In the genomic region with DNA sequence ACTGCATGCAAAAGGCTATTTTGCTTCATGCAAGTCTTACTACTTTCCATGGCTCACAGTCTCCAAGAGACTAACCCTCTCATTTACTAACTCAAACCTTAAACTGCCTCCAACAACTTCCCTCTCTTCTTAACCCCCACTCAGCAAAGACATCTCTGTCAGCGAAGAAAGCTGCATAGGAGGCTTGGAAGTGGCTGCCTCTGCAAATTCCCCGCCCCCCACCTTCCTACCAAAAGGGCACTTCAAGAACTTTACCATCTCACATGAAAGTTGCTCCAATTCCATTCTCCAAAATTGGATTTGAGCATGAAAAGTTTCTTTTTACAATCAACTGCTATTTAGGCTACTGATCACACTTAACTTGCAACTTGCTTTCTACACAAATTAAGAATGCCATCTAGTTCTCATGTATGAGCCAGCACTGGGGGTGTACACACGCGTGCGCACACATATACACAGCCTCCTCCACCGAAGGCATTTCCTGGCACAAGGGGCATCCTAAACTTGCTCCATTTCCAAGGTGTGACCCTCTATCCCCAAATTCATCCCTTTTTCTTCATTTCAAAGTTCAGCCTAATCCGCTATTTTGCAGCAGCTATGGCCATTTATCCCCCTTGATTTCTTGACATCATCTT, we compare ENCODE assay signal across 8 cellular contexts. TPM values are rescaled to one million over a fixed set of nuclear protein-coding genes. Genes with fewer than 3 reads are reported as not detected.
DNase-seq lines count a peak whose midpoint lies in the region; ATAC-seq, FAIRE-seq and TF ChIP-seq lines count a peak whose summit lies in the region.

No MANE protein-coding gene starts in this region.

- POLR2A ChIA-PET in HEK293T (lab: Yijun Ruan, JAX) = no interaction called here

- H3K4me1 Mint-ChIP-seq in mesothelial cell of epicardium = peaks cover 64% of the 10 kb centered on the region

- H3K4me3 ChIP-seq in HUES6 (ENCODE audit: low read depth, low read length) = peak overlapping the region; percentile 95
- peak overlapping the region; percentile 95 for H3K4me3 ChIP-seq in bronchial epithelial cell (ENCODE audit: low read depth, low read length)

- H3K9me3 ChIP-seq in HUES6 (ENCODE audit: control insufficient read depth, insufficient read depth, low read depth, low read length) = no peaks in the 10 kb centered on the region

- H3K9ac ChIP-seq in HUES6 (ENCODE audit: low read length) = peak overlapping the region; percentile 85

- H3K27ac ChIP-seq in 22Rv1 (0 out of 2 replicates have a peak overlapping the region, but pooled peaks have one; percentile 93), HUES6 (ENCODE audit: low read depth, low read length) (no peak overlapping the region)

- H3K27me3 Mint-ChIP-seq in mesothelial cell of epicardium (ENCODE audit: low read depth) = no peaks in the 10 kb centered on the region

- FAIRE-seq in bronchial epithelial cell (lab: Jason Lieb, UNC) = no peak

- H3K36me3 ChIP-seq in HUES6 (ENCODE audit: control insufficient read depth, insufficient read depth, low read length) (peaks cover 6% of the 10 kb centered on the region; the same call in 1 of the 2 replicates), bronchial epithelial cell (ENCODE audit: control insufficient read depth, insufficient read depth, low read length) (no peaks in the 10 kb centered on the region)

- H3K27me3 ChIP-seq in HUES6 (ENCODE audit: control insufficient read depth, insufficient read depth, low read length) (no peaks in the 10 kb centered on the region), bronchial epithelial cell (ENCODE audit: control insufficient read depth, insufficient read depth, low read length) (no peaks in the 10 kb centered on the region)

- H3K9me3 Mint-ChIP-seq in mesothelial cell of epicardium = no peaks in the 10 kb centered on the region

- TF ChIP-seq CTCF in 22Rv1 (IDR thresholded peaks at IDR 0.05) (no peak), bronchial epithelial cell (IDR thresholded peaks at IDR 0.05; ENCODE audit: insufficient read depth, low read length, severe bottlenecking) (no peak), mesothelial cell of epicardium (IDR thresholded peaks at IDR 0.05; ENCODE audit: unreplicated experiment) (no peak)

- ATAC-seq in HG02870 (IDR thresholded peaks at IDR 0.05; ENCODE audit: unreplicated experiment) (no peak), GM18868 (IDR thresholded peaks at IDR 0.05; ENCODE audit: unreplicated experiment) (no peak)

- peaks cover 43% of the 10 kb centered on the region for H3K4me1 ChIP-seq in HUES6 (ENCODE audit: control insufficient read depth, insufficient read depth, low read length)

- no peaks in the 10 kb centered on the region for H3K36me3 Mint-ChIP-seq in mesothelial cell of epicardium

- DNase-seq in bronchial epithelial cell (ENCODE audit: low read depth) (no peak), mesothelial cell of epicardium (ENCODE audit: low spot score in 2 of 2, unreplicated experiment in 2 of 2) (no peak), HEK293T (ENCODE audit: extremely low spot score) (no peak), NCI-H2107 (lab: John Stamatoyannopoulos, UW) (no peak)

- CTCF ChIA-PET in HEK293T (lab: Yijun Ruan, JAX) = interaction anchor here (1.0 kb wide), 1 partner anchor 32 kb away, joined by 5 read pairs; no protein-coding TSS in a partner anchor

- H3K27ac Mint-ChIP-seq in mesothelial cell of epicardium = peak overlapping the region; percentile 92

- H3K4me3 Mint-ChIP-seq in mesothelial cell of epicardium = peak overlapping the region; percentile 91

TF ChIP-seq in HEK293T, 16 proteins besides CTCF, POLR2A, EP300 and RAD21:
- TF ChIP-seq CTBP1 (IDR thresholded peaks at IDR 0.05; ENCODE audit: borderline replicate concordance) (no peak), ARNT (IDR thresholded peaks at IDR 0.05) (no peak), FOXK2 (IDR thresholded peaks at IDR 0.05) (no peak), SP1 (IDR thresholded peaks at IDR 0.05) (no peak), NFRKB (IDR thresholded peaks at IDR 0.05) (no peak), L3MBTL2 (conservative IDR thresholded peaks at IDR 0.05) (no peak), FOXA1 (IDR thresholded peaks at IDR 0.05) (no peak), TARDBP (IDR thresholded peaks at IDR 0.05) (no peak)
- TF ChIP-seq, protein P1, sequence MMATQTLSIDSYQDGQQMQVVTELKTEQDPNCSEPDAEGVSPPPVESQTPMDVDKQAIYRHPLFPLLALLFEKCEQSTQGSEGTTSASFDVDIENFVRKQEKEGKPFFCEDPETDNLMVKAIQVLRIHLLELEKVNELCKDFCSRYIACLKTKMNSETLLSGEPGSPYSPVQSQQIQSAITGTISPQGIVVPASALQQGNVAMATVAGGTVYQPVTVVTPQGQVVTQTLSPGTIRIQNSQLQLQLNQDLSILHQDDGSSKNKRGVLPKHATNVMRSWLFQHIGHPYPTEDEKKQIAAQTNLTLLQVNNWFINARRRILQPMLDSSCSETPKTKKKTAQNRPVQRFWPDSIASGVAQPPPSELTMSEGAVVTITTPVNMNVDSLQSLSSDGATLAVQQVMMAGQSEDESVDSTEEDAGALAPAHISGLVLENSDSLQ (IDR thresholded peaks at IDR 0.05) = no peak

RNA-seq across cellular contexts. Expression of a gene that starts 1.8 kb away (rescaled TPM):
- total RNA-seq in bronchial epithelial cell = 24.0 and 24.6 TPM in 2 replicates
- total RNA-seq in mesothelial cell of epicardium = 49.3 to 51.4 TPM (median 50.5 TPM) in 3 replicates
